13 cellular contexts compared by ENCODE assay signal in the genomic region with DNA sequence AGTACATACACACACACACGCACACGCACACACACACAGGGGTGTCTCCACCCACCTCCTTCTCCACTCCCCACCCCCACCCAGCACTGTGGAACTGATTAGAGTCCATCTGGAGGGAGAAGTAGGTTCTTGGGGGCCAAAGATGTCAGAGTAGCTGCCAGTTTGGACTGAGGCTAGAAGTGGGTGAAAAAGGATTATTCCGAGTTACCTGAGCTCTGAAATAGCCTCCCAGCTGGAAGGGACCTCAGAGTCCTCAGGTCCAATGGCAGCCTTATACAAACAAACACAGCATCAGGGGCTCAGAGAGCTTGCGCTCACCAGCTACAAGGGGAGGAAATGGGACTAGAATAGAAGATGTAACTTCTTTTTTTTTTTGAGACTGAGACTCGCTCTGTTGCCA. TPM values are rescaled to one million over a fixed set of nuclear protein-coding genes. Genes with fewer than 3 reads are reported as not detected.
DNase-seq lines count a peak whose midpoint lies in the region; ATAC-seq and TF ChIP-seq lines count a peak whose summit lies in the region.
"Had no signal": no experiment of that assay in that cellular context is flagged by ENCODE, and none has a peak within 500 bp of the region (broad histone marks: within the 10 kb centered on the region; RNA-seq: fewer than 3 reads in every experiment).

No MANE protein-coding gene starts in this region.

- H3K27me3 Mint-ChIP-seq in activated naive CD8-positive, alpha-beta T cell treated with anti-CD3 and anti-CD28 coated beads for 36 hours: no peaks in the 10 kb centered on the region
- no peaks in the 10 kb centered on the region for H3K27me3 Mint-ChIP-seq in natural killer cell treated with Interleukin-12 subunit alpha and Interleukin-12 subunit beta and Interleukin-15 and Interleukin-18, amount 100 ng/mL, for 72 hours

- H3K27ac ChIP-seq in DOHH2 (ENCODE audit: low read depth, low read length): peak overlapping the region; percentile 99

- peaks cover 11% of the 10 kb centered on the region for H3K9me3 Mint-ChIP-seq in activated naive CD8-positive, alpha-beta T cell treated with anti-CD3 and anti-CD28 coated beads for 36 hours
- peaks cover 6% of the 10 kb centered on the region for H3K9me3 Mint-ChIP-seq in natural killer cell treated with Interleukin-12 subunit alpha and Interleukin-12 subunit beta and Interleukin-15 and Interleukin-18, amount 100 ng/mL, for 72 hours
- H3K9me3 Mint-ChIP-seq: H9 had no signal

- H3K4me1 Mint-ChIP-seq in activated naive CD8-positive, alpha-beta T cell treated with anti-CD3 and anti-CD28 coated beads for 36 hours: peaks cover 91% of the 10 kb centered on the region
- peaks cover 73 to 85% of the 10 kb centered on the region in 2 donors for H3K4me1 Mint-ChIP-seq in natural killer cell treated with Interleukin-12 subunit alpha and Interleukin-12 subunit beta and Interleukin-15 and Interleukin-18, amount 100 ng/mL, for 72 hours (ENCODE audit: low read depth in 2 of 2)

- H3K4me3 Mint-ChIP-seq in activated naive CD8-positive, alpha-beta T cell treated with anti-CD3 and anti-CD28 coated beads for 36 hours: no peak overlapping the region
- peak overlapping the region; percentile 91 for H3K4me3 Mint-ChIP-seq in natural killer cell treated with Interleukin-12 subunit alpha and Interleukin-12 subunit beta and Interleukin-15 and Interleukin-18, amount 100 ng/mL, for 72 hours
- H3K4me3 Mint-ChIP-seq: H9, mesothelial cell of epicardium had no signal

- peaks cover 11% of the 10 kb centered on the region for H3K36me3 ChIP-seq in DOHH2 (ENCODE audit: control insufficient read depth, low read length)

- peak overlapping the region; percentile 65 for H3K4me3 ChIP-seq in DOHH2 (ENCODE audit: low read length)

- H3K36me3 Mint-ChIP-seq in activated naive CD8-positive, alpha-beta T cell treated with anti-CD3 and anti-CD28 coated beads for 36 hours: peaks cover 15% of the 10 kb centered on the region
- H3K36me3 Mint-ChIP-seq in natural killer cell treated with Interleukin-12 subunit alpha and Interleukin-12 subunit beta and Interleukin-15 and Interleukin-18, amount 100 ng/mL, for 72 hours: peaks cover 5% of the 10 kb centered on the region
- H3K36me3 Mint-ChIP-seq: mesothelial cell of epicardium had no signal

- no peaks in the 10 kb centered on the region for H3K9me2 ChIP-seq in DOHH2 (replicated peaks; ENCODE audit: control insufficient read depth, low read length)

- H3K4me2 ChIP-seq in DOHH2 (ENCODE audit: low read length): peak overlapping the region; percentile 73

- no peak for ATAC-seq in natural killer cell treated with Interleukin-12 subunit alpha and Interleukin-12 subunit beta and Interleukin-15 and Interleukin-18, amount 100 ng/mL, for 72 hours
- ATAC-seq in esophagus mucosa: no peak
- no peak for ATAC-seq in GM21423 (IDR thresholded peaks at IDR 0.05; ENCODE audit: unreplicated experiment)
- ATAC-seq in HG03139 (IDR thresholded peaks at IDR 0.05; ENCODE audit: unreplicated experiment): no peak

- peak overlapping the region; percentile 78 for H3K27ac Mint-ChIP-seq in activated naive CD8-positive, alpha-beta T cell treated with anti-CD3 and anti-CD28 coated beads for 36 hours
- peak overlapping the region; percentile 92 to 96 for H3K27ac Mint-ChIP-seq in natural killer cell treated with Interleukin-12 subunit alpha and Interleukin-12 subunit beta and Interleukin-15 and Interleukin-18, amount 100 ng/mL, for 72 hours
- H3K27ac Mint-ChIP-seq: H9, mesothelial cell of epicardium had no signal

- no peaks in the 10 kb centered on the region for H4K20me1 ChIP-seq in DOHH2 (ENCODE audit: control insufficient read depth, insufficient read depth, low read depth, low read length)

- TF ChIP-seq CTCF in DOHH2 (IDR thresholded peaks at IDR 0.05; ENCODE audit: low read depth, low read length, poor library complexity, severe bottlenecking): no peak

- H3K27me3 ChIP-seq in DOHH2 (ENCODE audit: control insufficient read depth, low read length): no peaks in the 10 kb centered on the region

- peaks cover 99% of the 10 kb centered on the region for H3K4me1 ChIP-seq in DOHH2 (ENCODE audit: control insufficient read depth, low read length)

- peak; percentile 38 for DNase-seq in MV-4-11 (lab: John Stamatoyannopoulos, UW)
- DNase-seq in activated naive CD8-positive, alpha-beta T cell treated with anti-CD3 and anti-CD28 coated beads for 36 hours: no peak
- no peak for DNase-seq in natural killer cell treated with Interleukin-12 subunit alpha and Interleukin-12 subunit beta and Interleukin-15 and Interleukin-18, amount 100 ng/mL, for 72 hours (ENCODE audit: low spot score)
- DNase-seq: activated effector memory CD4-positive, alpha-beta T cell treated with Interleukin-2 at 50 U/mL for 16 hours; H9; KG1; NCI-H2107; substantia nigra had no signal

- no peaks in the 10 kb centered on the region for H3K9me3 ChIP-seq in DOHH2 (ENCODE audit: control insufficient read depth, insufficient read depth, low read length)

- H3F3A ChIP-seq in DOHH2 (ENCODE audit: control insufficient read depth, insufficient read depth): peaks cover 57% of the 10 kb centered on the region

- no peaks in the 10 kb centered on the region for H3K79me2 ChIP-seq in DOHH2 (ENCODE audit: control insufficient read depth, low read length)

RNA-seq across cellular contexts. Expression of a gene that starts 20.8 kb away (rescaled TPM):
- 10 to 100 TPM; 39.6 to 41.2 TPM for total RNA-seq in activated naive CD8-positive, alpha-beta T cell treated with anti-CD3 and anti-CD28 coated beads for 36 hours
- 10 to 100 TPM; 59.8 to 83.6 TPM for total RNA-seq in natural killer cell treated with Interleukin-12 subunit alpha and Interleukin-12 subunit beta and Interleukin-15 and Interleukin-18, amount 100 ng/mL, for 72 hours
- 3.8 TPM for total RNA-seq in esophagus mucosa
- total RNA-seq: H9 had no signal
